ENCODE assay signal across 2 cellular contexts in genomic region chr4:26298198-26298950, GRCh38.
TF ChIP-seq lines count a peak whose summit lies in the region.

No MANE protein-coding gene starts in this region.

TF ChIP-seq in SK-N-SH, 30 proteins besides CTCF, POLR2A, EP300 and RAD21 (continued from another document):
- no peak for TF ChIP-seq ZBTB33 (IDR thresholded peaks at IDR 0.05; ENCODE audit: borderline replicate concordance, low read depth)
- peak; percentile 40; the same call in 1 of the 2 replicates for TF ChIP-seq NFIC (IDR thresholded peaks at IDR 0.05; ENCODE audit: borderline replicate concordance)

TF ChIP-seq in SK-N-SH treated with all-trans-retinoic acid at 6 μM for 48 hours, 23 proteins besides CTCF, POLR2A, EP300 and RAD21 (continued from another document):
- no peak for TF ChIP-seq CSRNP3 (CRISPR knock-in tag; IDR thresholded peaks at IDR 0.05)
